In the genomic region with DNA sequence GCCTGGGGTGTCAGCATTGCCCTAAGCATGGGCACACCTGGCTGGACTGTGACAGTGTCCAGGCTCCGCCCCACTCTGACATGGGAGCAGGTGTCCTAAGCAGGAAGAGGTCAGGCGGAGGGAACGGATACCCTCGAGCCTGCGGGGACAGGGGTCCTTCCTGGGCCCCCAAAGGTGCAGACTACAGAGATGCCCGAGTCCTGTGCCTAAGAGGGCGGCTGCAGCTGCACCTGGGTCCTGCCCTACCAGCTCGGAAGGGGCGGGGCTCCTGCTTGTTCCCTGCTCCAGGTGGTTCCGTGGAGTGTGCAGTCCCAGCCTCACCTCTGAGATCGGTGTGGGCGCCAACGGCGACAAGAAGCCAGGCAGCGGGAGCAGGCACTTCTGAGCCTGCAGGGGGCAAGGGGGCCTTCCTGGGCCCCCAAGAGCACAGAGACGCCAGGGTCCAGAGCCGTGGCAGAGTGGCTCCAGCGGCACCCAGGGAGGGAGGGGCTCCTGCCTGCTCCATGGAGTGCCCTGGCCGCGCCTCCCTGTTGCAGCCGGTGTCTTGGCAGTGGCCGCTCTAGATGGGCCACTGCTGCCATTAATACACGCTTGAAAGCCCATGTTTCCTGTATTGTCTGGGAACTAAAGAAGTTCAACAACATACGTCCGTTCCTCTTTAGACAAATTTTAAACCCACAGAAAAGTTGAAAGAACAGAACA, we compare ENCODE assay signal across 15 cellular contexts.
DNase-seq lines count a peak whose midpoint lies in the region; ATAC-seq and TF ChIP-seq lines count a peak whose summit lies in the region.
"Had no signal": no experiment of that assay in that cellular context is flagged by ENCODE, and none has a peak within 500 bp of the region (broad histone marks: within the 10 kb centered on the region; RNA-seq: fewer than 3 reads in every experiment).

No MANE protein-coding gene starts in this region.

- no peaks in the 10 kb centered on the region for H3K36me3 ChIP-seq in duodenal mucosa (ENCODE audit: control insufficient read depth in 1 of 2, insufficient read depth in 2 of 2, low read length in 2 of 2)
- H3K36me3 ChIP-seq in naive thymus-derived CD4-positive, alpha-beta T cell (ENCODE audit: control insufficient read depth in 2 of 3, insufficient read depth in 3 of 3, low read length in 3 of 3): no peaks in the 10 kb centered on the region
- H3K36me3 ChIP-seq: spleen had no signal

- DNase-seq in Calu3 (peak; percentile 61), NCI-H2081 (lab: John Stamatoyannopoulos, UW) (peak; percentile 56 to 85), head of caudate nucleus (no peak), middle frontal gyrus (ENCODE audit: extremely low spot score, low spot score) (no peak)
- no peak for DNase-seq in naive thymus-derived CD4-positive, alpha-beta T cell
- DNase-seq: activated CD4-positive, alpha-beta T cell treated with anti-CD3 and anti-CD28 coated beads, Interleukin-2, amount 10 ng/mL, durations not matched to agents 7 days and 5 days; activated naive CD4-positive, alpha-beta T cell treated with anti-CD3 and anti-CD28 coated beads for 36 hours; glutamatergic neuron; NCI-H226; spleen; stimulated activated CD8-positive, alpha-beta memory T cell treated with anti-CD3 and anti-CD28 coated beads, Interleukin-4, amount 100 ng/mL, for 48 hours had no signal

- BruUV-seq in Calu3 (replicated peaks; lab: Mats Ljungman, UMichigan): no TSS peak

- H3K9me3 Mint-ChIP-seq in Calu3 (ENCODE audit: low read depth, unreplicated experiment): no peaks in the 10 kb centered on the region
- peaks cover 0 to 13% (median 3%) of the 10 kb centered on the region in 11 donors for H3K9me3 Mint-ChIP-seq in naive thymus-derived CD4-positive, alpha-beta T cell

- peaks cover 10% of the 10 kb centered on the region for H3K4me1 Mint-ChIP-seq in Calu3 (ENCODE audit: low read depth, unreplicated experiment)
- H3K4me1 Mint-ChIP-seq in naive thymus-derived CD4-positive, alpha-beta T cell: no peaks in the 10 kb centered on the region
- H3K4me1 Mint-ChIP-seq: activated CD4-positive, alpha-beta T cell treated with anti-CD3 and anti-CD28 coated beads, Interleukin-2, amount 10 ng/mL, durations not matched to agents 7 days and 5 days; CD4-positive, alpha-beta memory T cell had no signal

- H3K27me3 ChIP-seq in duodenal mucosa (ENCODE audit: control insufficient read depth in 1 of 2, insufficient read depth in 2 of 2, low read length in 2 of 2): no peaks in the 10 kb centered on the region
- H3K27me3 ChIP-seq in naive thymus-derived CD4-positive, alpha-beta T cell (ENCODE audit: control insufficient read depth in 2 of 2, insufficient read depth in 2 of 2, low read length in 2 of 2): no peaks in the 10 kb centered on the region

- no peaks in the 10 kb centered on the region for H3K9me3 ChIP-seq in duodenal mucosa (ENCODE audit: control insufficient read depth in 1 of 2, low read length in 2 of 2)
- H3K9me3 ChIP-seq in naive thymus-derived CD4-positive, alpha-beta T cell (ENCODE audit: control insufficient read depth in 2 of 3, low read length in 3 of 3): peaks cover 0 to 4% (median 0%) of the 10 kb centered on the region in 3 experiments

- H3K27ac Mint-ChIP-seq in Calu3 (ENCODE audit: unreplicated experiment): no peak overlapping the region
- H3K27ac Mint-ChIP-seq in naive thymus-derived CD4-positive, alpha-beta T cell: no peak overlapping the region
- H3K27ac Mint-ChIP-seq: activated CD4-positive, alpha-beta T cell treated with anti-CD3 and anti-CD28 coated beads, Interleukin-2, amount 10 ng/mL, durations not matched to agents 7 days and 5 days; activated naive CD4-positive, alpha-beta T cell treated with anti-CD3 and anti-CD28 coated beads for 36 hours; CD4-positive, alpha-beta memory T cell had no signal

- H3K27me3 Mint-ChIP-seq in Calu3 (ENCODE audit: unreplicated experiment): no peaks in the 10 kb centered on the region
- H3K27me3 Mint-ChIP-seq in naive thymus-derived CD4-positive, alpha-beta T cell: peaks cover 0 to 9% (median 0%) of the 10 kb centered on the region in 5 donors
- H3K27me3 Mint-ChIP-seq: CD4-positive, alpha-beta memory T cell had no signal

- intact Hi-C loops in Calu3 (cut with micrococcal nuclease; ENCODE audit: unreplicated experiment) (loop anchor here (5.0 kb wide), 1 partner anchor 64 kb away; no protein-coding TSS in a partner anchor), head of caudate nucleus (cut with DNase I) (no loop called here)
- intact Hi-C loops in naive thymus-derived CD4-positive, alpha-beta T cell (cut with micrococcal nuclease): no loop called here

- TF ChIP-seq CTCF in Calu3 (IDR thresholded peaks at IDR 0.05; ENCODE audit: unreplicated experiment): no peak

- H3K4me1 ChIP-seq in duodenal mucosa (ENCODE audit: control insufficient read depth in 1 of 2, insufficient read depth in 2 of 2, low read length in 2 of 2): peaks cover 0 to 7% of the 10 kb centered on the region in 2 donors
- H3K4me1 ChIP-seq in naive thymus-derived CD4-positive, alpha-beta T cell (ENCODE audit: control insufficient read depth in 2 of 2, insufficient read depth in 2 of 2, low read length in 2 of 2): no peaks in the 10 kb centered on the region
- H3K4me1 ChIP-seq: spleen had no signal

- H3K36me3 Mint-ChIP-seq in Calu3 (ENCODE audit: insufficient read depth, unreplicated experiment): peaks cover 8% of the 10 kb centered on the region
- no peaks in the 10 kb centered on the region for H3K36me3 Mint-ChIP-seq in naive thymus-derived CD4-positive, alpha-beta T cell
- H3K36me3 Mint-ChIP-seq: CD4-positive, alpha-beta memory T cell had no signal

- H3K4me3 Mint-ChIP-seq in Calu3 (ENCODE audit: low read depth, unreplicated experiment): peak overlapping the region; percentile 88
- H3K4me3 Mint-ChIP-seq in naive thymus-derived CD4-positive, alpha-beta T cell: no peak overlapping the region
- H3K4me3 Mint-ChIP-seq: activated CD4-positive, alpha-beta T cell treated with anti-CD3 and anti-CD28 coated beads, Interleukin-2, amount 10 ng/mL, durations not matched to agents 7 days and 5 days; activated naive CD4-positive, alpha-beta T cell treated with anti-CD3 and anti-CD28 coated beads for 36 hours; CD4-positive, alpha-beta memory T cell had no signal

- H3K4me3 ChIP-seq in duodenal mucosa (ENCODE audit: low read depth in 1 of 2, low read length in 2 of 2): peak overlapping the region; percentile 53 to 62
- no peak overlapping the region for H3K4me3 ChIP-seq in naive thymus-derived CD4-positive, alpha-beta T cell (ENCODE audit: low read length)
- H3K4me3 ChIP-seq: spleen had no signal

- H3K27ac ChIP-seq in duodenal mucosa (ENCODE audit: low read depth, low read length): no peak overlapping the region
- no peak overlapping the region for H3K27ac ChIP-seq in naive thymus-derived CD4-positive, alpha-beta T cell (ENCODE audit: low read depth, low read length)
- H3K27ac ChIP-seq: spleen had no signal

- H3K9ac ChIP-seq in duodenal mucosa (ENCODE audit: low read depth in 1 of 2, low read length in 2 of 2): peak overlapping the region in 1 of 2 donors; percentile 17

- POLR2A ChIA-PET in naive thymus-derived CD4-positive, alpha-beta T cell (lab: Charles Lee): no interaction called here

- ATAC-seq in naive thymus-derived CD4-positive, alpha-beta T cell: peak; percentile 20
- no peak for ATAC-seq in GM19351 (IDR thresholded peaks at IDR 0.05; ENCODE audit: unreplicated experiment)
- no peak for ATAC-seq in HG03196 (IDR thresholded peaks at IDR 0.05; ENCODE audit: unreplicated experiment)

- CTCF ChIA-PET in Calu3 (lab: Charles Lee): interaction anchor here (1.1 kb wide), 1 partner anchor 64 kb away, joined by 4 read pairs; no protein-coding TSS in a partner anchor
- CTCF ChIA-PET in naive thymus-derived CD4-positive, alpha-beta T cell (lab: Charles Lee): no interaction called here

Comparison
In these comparisons a context has a peak if more than half of its experiments do, and no peak if none do; other contexts are left out.
1. DNase-seq: peak in Calu3 (single experiment) and NCI-H2081 (2 of 2); none in naive thymus-derived CD4-positive, alpha-beta T cell (0 of 9), head of caudate nucleus (0 of 42) and middle frontal gyrus (single experiment).